8 cellular contexts compared by ENCODE assay signal in genomic region chr17:69414408-69415274, GRCh38. TPM values are rescaled to one million over a fixed set of nuclear protein-coding genes. Genes with fewer than 3 reads are reported as not detected.
DNase-seq lines count a peak whose midpoint lies in the region; ATAC-seq, FAIRE-seq and TF ChIP-seq lines count a peak whose summit lies in the region.

MAP2K6 (plus strand) TSS chr17:69414697; CDS start chr17:69414985, 288 bp downstream.

- peak; percentile 85 to 90 for DNase-seq in A549 (ENCODE audit: low read depth in 1 of 2, low spot score in 1 of 2)
- peak; percentile 59 for DNase-seq in NCI-H2196 (lab: John Stamatoyannopoulos, UW; ENCODE audit: unreplicated experiment)
- DNase-seq in activated CD4-positive, alpha-beta T cell treated with anti-CD3 and anti-CD28 coated beads for 1 hour: peak; percentile 68
- peak; percentile 60 for DNase-seq in dedifferentiated amniotic fluid mesenchymal stem cell (ENCODE audit: extremely low spot score)
- peak; percentile 82 for DNase-seq in left lobe of liver (ENCODE audit: low spot score)
- peak; percentile 69 for DNase-seq in stimulated activated CD4-positive, alpha-beta T cell treated with anti-CD3 and anti-CD28 coated beads, Interleukin-2, amount 100 ng/mL, for 4 hours (ENCODE audit: low read depth)

- H3K4me3 ChIP-seq in A549: peak within 1 kb of the TSS; percentile 54

- no peak for TF ChIP-seq EP300 in A549 (IDR thresholded peaks at IDR 0.05)

- CTCF ChIA-PET in A549 (lab: Yijun Ruan, JAX): interaction anchor here (0.7 to 1.2 kb wide), 6 partner anchors 9 to 108 kb away, joined by 3 to 4 read pairs (median 3); no protein-coding TSS in a partner anchor

- peaks cover 33% of the 10 kb centered on the region for H3K4me1 ChIP-seq in A549

- ATAC-seq in A549: peak; percentile 98 to 100
- peak; percentile 96 for ATAC-seq in GM18517 (IDR thresholded peaks at IDR 0.05; ENCODE audit: unreplicated experiment)
- ATAC-seq in HG03025 (IDR thresholded peaks at IDR 0.05; ENCODE audit: low FRiP score, unreplicated experiment): peak; percentile 93
- ATAC-seq in left lobe of liver: peak; percentile 99

- TF ChIP-seq CTCF in A549 (IDR thresholded peaks at IDR 0.05): no peak

- 2% methylated on average over 27 of the region's 27 CpGs for WGBS in A549 (ENCODE audit: missing lambda C conversion rate)

- POLR2A ChIA-PET in A549 (lab: Yijun Ruan, JAX): interaction anchor here (0.5 to 1.8 kb wide), 11 partner anchors 8 to 162 kb away, joined by 3 to 12 read pairs (median 4); partner anchors contain the start of gene ABCA5

- peak within 1 kb of the TSS; percentile 76 to 89 for H3K27ac ChIP-seq in A549

- TF ChIP-seq POLR2A in A549 (IDR thresholded peaks at IDR 0.05; ENCODE audit: low read length): peak; percentile 68

- H3K9me3 ChIP-seq in A549: no peaks in the 10 kb centered on the region

- H3K4me2 ChIP-seq in A549: peak within 1 kb of the TSS; percentile 86

- peak; percentile 80 for FAIRE-seq in A549 (lab: Jason Lieb, UNC)

- peak in 1 of 2 experiments; percentile 9; a peak in 1 of 5 replicates for TF ChIP-seq RAD21 in A549 (conservative IDR thresholded peaks at IDR 0.05 in 1 of 2, IDR thresholded peaks at IDR 0.05 in 1 of 2)

TF ChIP-seq in A549, 52 proteins besides CTCF, POLR2A, EP300 and RAD21 (continues in another document):
- TF ChIP-seq ZNF302 (CRISPR knock-in tag; IDR thresholded peaks at IDR 0.05): no peak
- TF ChIP-seq CBX2 (IDR thresholded peaks at IDR 0.05; ENCODE audit: borderline replicate concordance, low read depth): no peak
- TF ChIP-seq CBX8 (IDR thresholded peaks at IDR 0.05): no peak
- no peak for TF ChIP-seq KDM5A (IDR thresholded peaks at IDR 0.05)
- no peak for TF ChIP-seq HMGXB4 (CRISPR knock-in tag; IDR thresholded peaks at IDR 0.05; ENCODE audit: borderline replicate concordance)
- TF ChIP-seq CEBPB (IDR thresholded peaks at IDR 0.05): peak in 1 of 2 experiments; percentile 45; a peak in 1 of 4 replicates
- no peak for TF ChIP-seq JUNB (IDR thresholded peaks at IDR 0.05)
- TF ChIP-seq PBX3 (IDR thresholded peaks at IDR 0.05): no peak
- TF ChIP-seq HDAC2 (IDR thresholded peaks at IDR 0.05): peak; percentile 84; the same call in 1 of the 2 replicates
- TF ChIP-seq NPAS2 (CRISPR knock-in tag; IDR thresholded peaks at IDR 0.05; ENCODE audit: borderline replicate concordance): no peak
- no peak for TF ChIP-seq ZC3H11A (IDR thresholded peaks at IDR 0.05)
- no peak for TF ChIP-seq TFCP2L1 (CRISPR knock-in tag; IDR thresholded peaks at IDR 0.05)
- no peak for TF ChIP-seq EHMT2 (IDR thresholded peaks at IDR 0.05; ENCODE audit: low read depth)
- TF ChIP-seq GATA3 (IDR thresholded peaks at IDR 0.05; ENCODE audit: borderline replicate concordance): no peak
- TF ChIP-seq MAZ (IDR thresholded peaks at IDR 0.05; ENCODE audit: borderline replicate concordance, low read depth, low read length): no peak
- no peak for TF ChIP-seq HEYL (CRISPR knock-in tag; IDR thresholded peaks at IDR 0.05)
- peak; percentile 60 for TF ChIP-seq MAX (IDR thresholded peaks at IDR 0.05)
- TF ChIP-seq TP53 (CRISPR knock-in tag; IDR thresholded peaks at IDR 0.05): no peak
- no peak for TF ChIP-seq SMC3 (IDR thresholded peaks at IDR 0.05)
- no peak for TF ChIP-seq HOXB5 (CRISPR knock-in tag; IDR thresholded peaks at IDR 0.05)
- TF ChIP-seq ZFP36 (IDR thresholded peaks at IDR 0.05; ENCODE audit: borderline replicate concordance, partially characterized antibody): no peak
- no peak for TF ChIP-seq ATOH8 (CRISPR knock-in tag; IDR thresholded peaks at IDR 0.05; ENCODE audit: low read depth)
- TF ChIP-seq BCL3 (IDR thresholded peaks at IDR 0.05): 0 out of 3 replicates have a peak, but pooled peaks have one; percentile 38
- no peak for TF ChIP-seq CHD2 (IDR thresholded peaks at IDR 0.05; ENCODE audit: low read length, partially characterized antibody)
- TF ChIP-seq NFE2L2 (conservative IDR thresholded peaks at IDR 0.05; ENCODE audit: low read length): no peak
- TF ChIP-seq FOSL2 (IDR thresholded peaks at IDR 0.05): no peak
- TF ChIP-seq FOSL2 (CRISPR knock-in tag; IDR thresholded peaks at IDR 0.05): no peak
- TF ChIP-seq SREBF2 (IDR thresholded peaks at IDR 0.05): no peak
- no peak for TF ChIP-seq E2F6 (IDR thresholded peaks at IDR 0.05; ENCODE audit: borderline replicate concordance, low read depth)
- TF ChIP-seq JUN (IDR thresholded peaks at IDR 0.05): peak; percentile 11 to 46; a peak in 1 of 5 replicates
- TF ChIP-seq PHF8 (IDR thresholded peaks at IDR 0.05; ENCODE audit: borderline replicate concordance, low read depth): peak; percentile 41; the same call in 1 of the 2 replicates
- TF ChIP-seq RNF2 (IDR thresholded peaks at IDR 0.05; ENCODE audit: borderline replicate concordance, low read depth): no peak
- 0 out of 2 replicates have a peak, but pooled peaks have one; percentile 32 for TF ChIP-seq MYC (IDR thresholded peaks at IDR 0.05; ENCODE audit: borderline replicate concordance, low read length)
- no peak for TF ChIP-seq USF2 (IDR thresholded peaks at IDR 0.05)
- no peak for TF ChIP-seq ZSCAN20 (CRISPR knock-in tag; IDR thresholded peaks at IDR 0.05)
- no peak for TF ChIP-seq ESRRA (IDR thresholded peaks at IDR 0.05; ENCODE audit: borderline replicate concordance, low read length)
- TF ChIP-seq FOXS1 (CRISPR knock-in tag; IDR thresholded peaks at IDR 0.05): no peak
- TF ChIP-seq BHLHE40 (IDR thresholded peaks at IDR 0.05; ENCODE audit: low read depth, low read length): no peak

RNA-seq across cellular contexts. Expression of gene MAP2K6, which starts in this region (rescaled TPM):
- polyA plus RNA-seq in A549 (2011; rRNA removed) (20.1 and 20.2 TPM in 2 replicates), A549 (2017; fragmentation: RNase III; extraction: RNeasy Plus Mini Kit Qiagen cat#74134 plus additional on column Dnase treatment) (18.7 to 24.1 TPM (median 20.7 TPM) in 3 replicates)
- polyA plus RNA-seq in A549 (2012; cell fraction: cytosol; rRNA removed): 9.2 and 9.5 TPM in 2 replicates
- polyA plus RNA-seq in A549 (2012; cell fraction: nucleus; rRNA removed): 3.4 and 4.7 TPM in 2 replicates
- 18.1 and 25.1 TPM in 2 replicates for polyA minus RNA-seq in A549 (2011; rRNA and poly(A)+ RNA removed)
- 2.6 TPM for total RNA-seq in left lobe of liver

Comparison
In these comparisons a context has a peak if more than half of its experiments do, and no peak if none do; other contexts are left out.
1. Peak in every context shown above with its lines: DNase-seq, ATAC-seq, H3K4me3 ChIP-seq and H3K27ac ChIP-seq.